18 cellular contexts compared by ENCODE assay signal in genomic region chr7:27442446-27442845, GRCh38.
A peak's percentile ranks its signal among the peaks of the same experiment; 100 is the strongest.
DNase-seq lines count a peak whose midpoint lies in the region; ATAC-seq and TF ChIP-seq lines count a peak whose summit lies in the region.
"Had no signal": no experiment of that assay in that cellular context is flagged by ENCODE, and none has a peak within 500 bp of the region (broad histone marks: within the 10 kb centered on the region; RNA-seq: fewer than 3 reads in every experiment).

No MANE protein-coding gene starts in this region.

- H3K4me3 ChIP-seq in RWPE2 (ENCODE audit: severe bottlenecking) (no peak overlapping the region), fibroblast of mammary gland (ENCODE audit: control insufficient read depth, low read depth, low read length) (no peak overlapping the region), tibial artery (no peak overlapping the region)
- H3K4me3 ChIP-seq: hepatocyte, skin epidermis had no signal

- DNase-seq in A172 (ENCODE audit: low spot score) = peak; percentile 66
- DNase-seq in HCEC 1CT = peak; percentile 92
- no peak for DNase-seq in RWPE2 (ENCODE audit: low spot score)
- peak; percentile 93 for DNase-seq in fibroblast of mammary gland (ENCODE audit: low read depth)
- no peak for DNase-seq in NOMO-1 treated with dmso at 0.1 percent for 144 hours (lab: John Stamatoyannopoulos, UW; ENCODE audit: unreplicated experiment)
- DNase-seq in tibial artery = no peak
- DNase-seq: activated CD4-positive, alpha-beta memory T cell treated with anti-CD3 and anti-CD28 coated beads for 36 hours; activated T-cell treated with anti-CD3 and anti-CD28 coated beads, Interleukin-2, amount 50 U/mL, for 72 hours; GF-D8; KBM-7; left colon; NCI-H1694 treated with DMSO at 0.1 percent for 48 hours; occipital lobe; trophoblast cell had no signal

- TF ChIP-seq CTCF in RWPE2 (IDR thresholded peaks at IDR 0.05; ENCODE audit: poor library complexity, severe bottlenecking) (no peak), fibroblast of mammary gland (conservative IDR thresholded peaks at IDR 0.05; ENCODE audit: control insufficient read depth, insufficient read depth, low read depth, low read length) (no peak), tibial artery (IDR thresholded peaks at IDR 0.05) (no peak)

- no peaks in the 10 kb centered on the region for H3K27me3 ChIP-seq in RWPE2 (ENCODE audit: insufficient read depth, poor library complexity, severe bottlenecking)
- no peaks in the 10 kb centered on the region for H3K27me3 ChIP-seq in tibial artery
- H3K27me3 ChIP-seq: hepatocyte had no signal

- no peaks in the 10 kb centered on the region for H3K9me3 ChIP-seq in RWPE2 (ENCODE audit: severe bottlenecking)
- no peaks in the 10 kb centered on the region for H3K9me3 ChIP-seq in tibial artery

- intact Hi-C loops in tibial artery (cut with DNase I; ENCODE audit: low total_unique reads) = no loop called here

- H3K4me1 ChIP-seq in RWPE2 (ENCODE audit: insufficient read depth, poor library complexity, severe bottlenecking) (peaks cover 10% of the 10 kb centered on the region), tibial artery (no peaks in the 10 kb centered on the region)

- H3K27ac ChIP-seq in RWPE2 (ENCODE audit: poor library complexity, severe bottlenecking) = peak overlapping the region; percentile 10
- no peak overlapping the region for H3K27ac ChIP-seq in tibial artery
- H3K27ac ChIP-seq: hepatocyte, skin epidermis had no signal

- H3K36me3 ChIP-seq in RWPE2 (ENCODE audit: low read depth) (no peaks in the 10 kb centered on the region), tibial artery (no peaks in the 10 kb centered on the region)

- peak; percentile 93 for ATAC-seq in RWPE2 (ENCODE audit: low read depth)
- ATAC-seq in GM21526 (IDR thresholded peaks at IDR 0.05; ENCODE audit: low FRiP score, unreplicated experiment) = no peak
- ATAC-seq in GM18498 (IDR thresholded peaks at IDR 0.05; ENCODE audit: unreplicated experiment) = no peak
- ATAC-seq: activated T-cell treated with anti-CD3 and anti-CD28 coated beads, Interleukin-2, amount 50 U/mL, for 72 hours; left colon had no signal

Comparison
In these comparisons a context has a peak if more than half of its experiments do, and no peak if none do; other contexts are left out.
1. DNase-seq: peak in A172 (single experiment), HCEC 1CT (single experiment) and fibroblast of mammary gland (single experiment); none in RWPE2 (single experiment), NOMO-1 treated with dmso at 0.1 percent for 144 hours (single experiment) and tibial artery (0 of 2).